Comparison of ENCODE assay signal across 18 cellular contexts in genomic region chr4:140689628-140690027, GRCh38.
DNase-seq lines count a peak whose midpoint lies in the region; TF ChIP-seq lines count a peak whose summit lies in the region.
"Had no signal": no experiment of that assay in that cellular context is flagged by ENCODE, and none has a peak within 500 bp of the region (broad histone marks: within the 10 kb centered on the region; RNA-seq: fewer than 3 reads in every experiment).

No MANE protein-coding gene starts in this region.

- no peaks in the 10 kb centered on the region for H3K27me3 ChIP-seq in thyroid gland
- H3K27me3 ChIP-seq: MG63, SJSA1 had no signal

- H3K36me3 ChIP-seq in thyroid gland = no peaks in the 10 kb centered on the region
- H3K36me3 ChIP-seq: MG63, SJSA1 had no signal

- no peak overlapping the region for H3K27ac ChIP-seq in thyroid gland
- H3K27ac ChIP-seq: SJSA1 had no signal

- no peaks in the 10 kb centered on the region for H3K9me3 ChIP-seq in thyroid gland
- H3K9me3 ChIP-seq: Caco-2, MG63, SJSA1 had no signal

- no peak for TF ChIP-seq POLR2A in thyroid gland (IDR thresholded peaks at IDR 0.05)

- no peak for TF ChIP-seq CTCF in thyroid gland (IDR thresholded peaks at IDR 0.05)

- H3K4me3 ChIP-seq in thyroid gland (replicated peaks in 1 of 3) = no peak overlapping the region
- H3K4me3 ChIP-seq: MG63, SJSA1 had no signal

- 55 to 61% methylated on average over 3 of the region's 3 CpGs for WGBS in thyroid gland, 2 donors

- H3K4me1 ChIP-seq in thyroid gland = peaks cover 5 to 14% of the 10 kb centered on the region in 2 donors
- H3K4me1 ChIP-seq: Caco-2 had no signal

- intact Hi-C loops in thyroid gland (cut with DNase I) = no loop called here

- DNase-seq in NCI-H82 (lab: John Stamatoyannopoulos, UW) (peak; percentile 25), NCI-H82 treated with DMSO at 0.1 percent for 48 hours (lab: John Stamatoyannopoulos, UW; ENCODE audit: unreplicated experiment) (no peak), NCI-H69 (lab: John Stamatoyannopoulos, UW) (peak; percentile 68), kidney tubule cell (ENCODE audit: low spot score) (peak; percentile 34), thyroid gland (peak; percentile 8 to 28), inferior parietal cortex (ENCODE audit: extremely low spot score) (no peak)
- DNase-seq in effector CD4-positive, alpha-beta T cell = no peak
- no peak for DNase-seq in activated naive CD4-positive, alpha-beta T cell (lab: John Stamatoyannopoulos, UW)
- DNase-seq: Caco-2, DND-41, GDM1, KG1, MG63, NCI-H1105, NCI-H187 treated with DMSO at 0.1 percent for 48 hours, NCI-H524 treated with DMSO at 0.1 percent for 48 hours, PC-3 had no signal

Comparison
In these comparisons a context has a peak if more than half of its experiments do, and no peak if none do; other contexts are left out.
1. DNase-seq: peak in NCI-H82 (single experiment), NCI-H69 (single experiment), kidney tubule cell (single experiment) and thyroid gland (2 of 2); none in NCI-H82 treated with DMSO at 0.1 percent for 48 hours (single experiment), effector CD4-positive, alpha-beta T cell (single experiment), inferior parietal cortex (single experiment) and activated naive CD4-positive, alpha-beta T cell (0 of 4).